Comparison of ENCODE assay signal across 12 cellular contexts in the genomic region with DNA sequence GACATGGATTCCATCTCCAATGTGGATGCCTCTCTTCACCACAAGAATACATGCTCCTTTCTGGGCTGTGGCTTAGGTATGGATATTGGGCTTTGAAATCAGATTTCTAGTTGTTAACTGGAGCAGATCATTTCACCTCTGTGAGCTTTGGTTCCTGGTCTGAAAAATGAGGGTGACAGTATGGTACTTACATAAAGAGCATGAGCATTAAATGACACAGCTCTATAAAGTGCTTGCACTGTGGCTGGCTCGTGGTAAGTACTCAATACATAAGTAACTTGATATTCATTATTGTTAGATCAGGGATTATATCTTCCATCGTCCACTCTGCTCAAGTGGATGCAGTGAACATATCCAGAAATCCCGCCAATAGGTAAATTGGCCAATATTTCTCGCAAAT. TPM values are rescaled to one million over a fixed set of nuclear protein-coding genes. Genes with fewer than 3 reads are reported as not detected.
DNase-seq lines count a peak whose midpoint lies in the region; ATAC-seq, FAIRE-seq and TF ChIP-seq lines count a peak whose summit lies in the region.
"Had no signal": no experiment of that assay in that cellular context is flagged by ENCODE, and none has a peak within 500 bp of the region (broad histone marks: within the 10 kb centered on the region; RNA-seq: fewer than 3 reads in every experiment).

No MANE protein-coding gene starts in this region.

- H2AFZ ChIP-seq in HepG2 (ENCODE audit: low read length) = no peak overlapping the region

- H3K4me3 ChIP-seq in right lobe of liver (no peak overlapping the region), HepG2 (replicated peaks in 1 of 3; ENCODE audit: insufficient read depth in 1 of 3, low read depth in 2 of 3, low read length in 3 of 3) (no peak overlapping the region), upper lobe of left lung (no peak overlapping the region)
- H3K4me3 ChIP-seq in effector memory CD4-positive, alpha-beta T cell (ENCODE audit: insufficient read depth, low read depth, low read length, poor library complexity, severe bottlenecking) = peak overlapping the region; percentile 41
- H3K4me3 ChIP-seq: coronary artery had no signal

- peaks cover 0 to 15% (median 0%) of the 10 kb centered on the region in 4 donors for H3K4me1 ChIP-seq in right lobe of liver
- H3K4me1 ChIP-seq in HepG2 (ENCODE audit: insufficient read depth, low read length) = no peaks in the 10 kb centered on the region
- H3K4me1 ChIP-seq in effector memory CD4-positive, alpha-beta T cell (ENCODE audit: control insufficient read depth, insufficient read depth, low read length, poor library complexity, severe bottlenecking) = peaks cover 91% of the 10 kb centered on the region
- H3K4me1 ChIP-seq in upper lobe of left lung = peaks cover 86 to 97% (median 92%) of the 10 kb centered on the region in 4 donors

- in situ Hi-C loops in HepG2 (cut with HindIII; ENCODE audit: extremely low pct_ligation_motif_present, low pct_unique_long_range_greater_than_20kb) (no loop called here), GM13976 (cut with MboI; ENCODE audit: low sequenced_read_pairs, unreplicated experiment) (no loop called here)

- CTCF ChIA-PET in HepG2 (lab: Yijun Ruan, JAX; ENCODE audit: low intra/inter-chr PET ratio, low total read pairs) = no interaction called here

- DNase-seq in right lobe of liver (no peak), HepG2 (ENCODE audit: low spot score) (no peak), NCI-H524 treated with DMSO at 0.1 percent for 48 hours (lab: John Stamatoyannopoulos, UW) (peak; percentile 29), upper lobe of left lung (no peak), type B pancreatic cell (ENCODE audit: extremely low spot score, unreplicated experiment) (no peak), GM13976 (ENCODE audit: low spot score) (no peak)
- no peak for DNase-seq in effector memory CD4-positive, alpha-beta T cell
- DNase-seq: SHP77 treated with DMSO at 0.1 percent for 48 hours had no signal

- no peaks in the 10 kb centered on the region for H3K9me3 Mint-ChIP-seq in type B pancreatic cell
- H3K9me3 Mint-ChIP-seq: nephron had no signal

- H3K36me3 ChIP-seq in right lobe of liver (no peaks in the 10 kb centered on the region), HepG2 (replicated peaks in 1 of 2; ENCODE audit: control insufficient read depth in 1 of 2, insufficient read depth in 2 of 2, low read length in 2 of 2) (no peaks in the 10 kb centered on the region), upper lobe of left lung (no peaks in the 10 kb centered on the region)
- H3K36me3 ChIP-seq in effector memory CD4-positive, alpha-beta T cell (ENCODE audit: control insufficient read depth, insufficient read depth, low read length) = no peaks in the 10 kb centered on the region

- TF ChIP-seq RAD21 in HepG2 (CRISPR knock-in tag; IDR thresholded peaks at IDR 0.05) = no peak

- no peak overlapping the region for H3K4me3 Mint-ChIP-seq in type B pancreatic cell
- H3K4me3 Mint-ChIP-seq: nephron had no signal

- no TSS peak for BruUV-seq in HepG2 (replicated peaks; lab: Mats Ljungman, UMichigan)

- ATAC-seq in right lobe of liver (no peak), HepG2 (no peak), upper lobe of left lung (ENCODE audit: low FRiP score in 2 of 2) (no peak), HG03354 (IDR thresholded peaks at IDR 0.05; ENCODE audit: poor library complexity, severe bottlenecking, unreplicated experiment) (no peak)
- ATAC-seq: HCT116 had no signal

- no peak for TF ChIP-seq POLR2A in right lobe of liver (IDR thresholded peaks at IDR 0.05)
- TF ChIP-seq POLR2A in HepG2 (IDR thresholded peaks at IDR 0.05; ENCODE audit: insufficient read depth in 1 of 2, low read depth in 2 of 2, low read length in 2 of 2) = no peak
- TF ChIP-seq POLR2A in upper lobe of left lung (IDR thresholded peaks at IDR 0.05) = no peak

- TF ChIP-seq EP300 in HepG2 (IDR thresholded peaks at IDR 0.05; ENCODE audit: low read depth in 2 of 2, low read length in 2 of 2) (no peak), HepG2 (CRISPR knock-in tag; IDR thresholded peaks at IDR 0.05; ENCODE audit: borderline replicate concordance) (no peak), upper lobe of left lung (IDR thresholded peaks at IDR 0.05) (no peak)

- H3K36me3 Mint-ChIP-seq in type B pancreatic cell = no peaks in the 10 kb centered on the region

- H3K27ac ChIP-seq in right lobe of liver (peak overlapping the region in 2 of 3 donors; percentile 9 to 34), HepG2 (ENCODE audit: extremely low read length, insufficient read depth, low read length) (no peak overlapping the region), upper lobe of left lung (peak overlapping the region; percentile 74 to 87 (median 78))
- H3K27ac ChIP-seq in effector memory CD4-positive, alpha-beta T cell (ENCODE audit: insufficient read depth, low read length, poor library complexity, severe bottlenecking) = peak overlapping the region; percentile 81
- H3K27ac ChIP-seq: coronary artery had no signal

- POLR2A ChIA-PET in HepG2 (lab: Yijun Ruan, JAX) = no interaction called here

- H3K9me3 ChIP-seq in right lobe of liver (no peaks in the 10 kb centered on the region), HepG2 (ENCODE audit: low read length) (no peaks in the 10 kb centered on the region), upper lobe of left lung (no peaks in the 10 kb centered on the region)
- no peaks in the 10 kb centered on the region for H3K9me3 ChIP-seq in effector memory CD4-positive, alpha-beta T cell (ENCODE audit: control insufficient read depth, low read length)

- no peaks in the 10 kb centered on the region for H3K79me2 ChIP-seq in HepG2 (ENCODE audit: insufficient read depth, low read length)

- no peaks in the 10 kb centered on the region for H4K20me1 ChIP-seq in HepG2 (ENCODE audit: insufficient read depth, low read length)

- 69% methylated on average over 4 of the region's 4 CpGs for WGBS in right lobe of liver (ENCODE audit: insufficient coverage, low coverage, low lambda C conversion rate, missing lambda C conversion rate)
- 23% methylated on average over 4 of the region's 4 CpGs for WGBS in HepG2 (ENCODE audit: low lambda C conversion rate)
- 86 to 92% methylated on average over 4 of the region's 4 CpGs for WGBS in upper lobe of left lung, 2 donors

- H3K27me3 ChIP-seq in right lobe of liver (no peaks in the 10 kb centered on the region), HepG2 (ENCODE audit: control insufficient read depth in 1 of 2, insufficient read depth in 2 of 2, low read length in 2 of 2) (peaks cover 0 to 50% of the 10 kb centered on the region in 2 experiments; a peak in 3 of 5 replicates), upper lobe of left lung (no peaks in the 10 kb centered on the region)
- H3K27me3 ChIP-seq in effector memory CD4-positive, alpha-beta T cell (replicated peaks; ENCODE audit: control insufficient read depth, insufficient read depth, low read length, poor library complexity, severe bottlenecking) = no peaks in the 10 kb centered on the region

- no peaks in the 10 kb centered on the region for H3K27me3 Mint-ChIP-seq in type B pancreatic cell

- H3K27ac Mint-ChIP-seq in type B pancreatic cell = no peak overlapping the region

- FAIRE-seq in HepG2 (lab: Jason Lieb, UNC) = no peak

- H3K4me1 Mint-ChIP-seq in type B pancreatic cell (ENCODE audit: unreplicated experiment) = peaks cover 35% of the 10 kb centered on the region

- no peak overlapping the region for H3K9ac ChIP-seq in HepG2 (ENCODE audit: insufficient read depth, low read depth, low read length)

- no peak overlapping the region for H3K4me2 ChIP-seq in HepG2 (ENCODE audit: low read depth, low read length)

- TF ChIP-seq CTCF in right lobe of liver (IDR thresholded peaks at IDR 0.05) = no peak
- no peak for TF ChIP-seq CTCF in HepG2 (CRISPR knock-in tag; IDR thresholded peaks at IDR 0.05)
- no peak for TF ChIP-seq CTCF in upper lobe of left lung (IDR thresholded peaks at IDR 0.05)
- no peak for TF ChIP-seq CTCF in type B pancreatic cell (conservative IDR thresholded peaks at IDR 0.05)
- no peak for TF ChIP-seq CTCF in GM13976 (IDR thresholded peaks at IDR 0.05; ENCODE audit: borderline replicate concordance, control extremely low read depth, extremely low read depth, insufficient read depth, missing control alignments)

- intact Hi-C loops in right lobe of liver (cut with DNase I) = no loop called here
- intact Hi-C loops in HepG2 (cut with micrococcal nuclease; ENCODE audit: unreplicated experiment) = no loop called here

TF ChIP-seq in HepG2, 621 proteins besides CTCF, POLR2A, EP300 and RAD21 (continues in another document):
- TF ChIP-seq MBNL3 (CRISPR knock-in tag; conservative IDR thresholded peaks at IDR 0.05) = no peak
- no peak for TF ChIP-seq RARG (CRISPR knock-in tag; IDR thresholded peaks at IDR 0.05; ENCODE audit: low read depth)
- TF ChIP-seq NFYB (CRISPR knock-in tag; IDR thresholded peaks at IDR 0.05) = no peak
- no peak for TF ChIP-seq HNF4G (IDR thresholded peaks at IDR 0.05; ENCODE audit: borderline replicate concordance, low read depth, low read length)
- no peak for TF ChIP-seq HNF4G (CRISPR knock-in tag; IDR thresholded peaks at IDR 0.05; ENCODE audit: borderline replicate concordance, low read depth)

RNA-seq across cellular contexts. Expression of gene ARHGAP25, which starts 33.4 kb away (rescaled TPM):
- total RNA-seq in right lobe of liver (1 to 10 TPM; 3.3 to 9.8 (median 5.0) TPM), HepG2 (2016; rRNA removed; fragmentation: Illumina TruSeq; extraction: Trizol) (not detected in 2 replicates), upper lobe of left lung (10 to 100 TPM; 13.2 to 36.1 (median 26.3) TPM), type B pancreatic cell (ENCODE audit: low replicate concordance) (1.1 and 2.4 TPM in 2 replicates)
- total RNA-seq in HepG2 (2016; cell fraction: cytosol; rRNA removed; fragmentation: Illumina TruSeq; extraction: Trizol; ENCODE audit: low read depth) = not detected in 2 replicates
- total RNA-seq in HepG2 (2016; cell fraction: insoluble cytoplasmic fraction; rRNA removed; fragmentation: Illumina TruSeq; extraction: Trizol) = not detected in 2 replicates
- not detected in 2 replicates for total RNA-seq in HepG2 (2016; cell fraction: membrane; rRNA removed; fragmentation: Illumina TruSeq; extraction: Trizol)
- total RNA-seq in HepG2 (2016; cell fraction: nucleus; rRNA removed; fragmentation: Illumina TruSeq; extraction: Trizol) = not detected in 2 replicates
- not detected in 2 replicates for polyA plus RNA-seq in HepG2 (2011; rRNA removed)
- polyA plus RNA-seq in HepG2 (2011; cell fraction: cytosol; rRNA removed) = not detected in 2 replicates
- not detected in 2 replicates for polyA plus RNA-seq in HepG2 (2011; cell fraction: nucleus; rRNA removed)
- not detected in 2 replicates for polyA plus RNA-seq in HepG2 (2012)
- polyA plus RNA-seq in HepG2 (2016; cell fraction: cytosol; fragmentation: Illumina TruSeq; extraction: Trizol; ENCODE audit: low read depth) = not detected in 2 replicates
- polyA plus RNA-seq in HepG2 (2016; cell fraction: insoluble cytoplasmic fraction; fragmentation: Illumina TruSeq; extraction: Trizol; ENCODE audit: low read depth) = not detected in 2 replicates
- not detected in 2 replicates for polyA plus RNA-seq in HepG2 (2016; cell fraction: membrane; fragmentation: Illumina TruSeq; extraction: Trizol; ENCODE audit: low read depth)
- polyA plus RNA-seq in HepG2 (2016; cell fraction: nucleus; fragmentation: Illumina TruSeq; extraction: Trizol; ENCODE audit: insufficient read depth, low read depth) = not detected in 2 replicates
- 1.2 TPM in 1 of 2 replicates, not detected in the other for polyA minus RNA-seq in HepG2 (2011; rRNA and poly(A)+ RNA removed; ENCODE audit: low replicate concordance)
- not detected in 2 replicates for polyA minus RNA-seq in HepG2 (2011; cell fraction: cytosol; rRNA and poly(A)+ RNA removed)
- not detected in 2 replicates for polyA minus RNA-seq in HepG2 (2011; cell fraction: nucleus; rRNA and poly(A)+ RNA removed)
